ENCODE assay signal across 19 cellular contexts in genomic region chr1:22443332-22443731, GRCh38. TPM values are rescaled to one million over a fixed set of nuclear protein-coding genes. Genes with fewer than 3 reads are reported as not detected.
DNase-seq lines count a peak whose midpoint lies in the region; ATAC-seq, FAIRE-seq and TF ChIP-seq lines count a peak whose summit lies in the region.
"Had no signal": no experiment of that assay in that cellular context is flagged by ENCODE, and none has a peak within 500 bp of the region (broad histone marks: within the 10 kb centered on the region; RNA-seq: fewer than 3 reads in every experiment).

No MANE protein-coding gene starts in this region.

- H3K27ac ChIP-seq in left ventricle myocardium inferior (replicated peaks): peak overlapping the region; percentile 11
- no peak overlapping the region for H3K27ac ChIP-seq in K562 (ENCODE audit: extremely low read depth, low read depth, low read length)
- H3K27ac ChIP-seq in iPS-20b (ENCODE audit: low read length): no peak overlapping the region
- H3K27ac ChIP-seq: HL-60, Peyer's patch had no signal

- POLR2A ChIA-PET in K562 (lab: Yijun Ruan, JAX): no interaction called here

- no peak overlapping the region for H2AFZ ChIP-seq in K562 (ENCODE audit: low read depth, low read length)

- TF ChIP-seq RAD21 in K562 (CRISPR knock-in tag; conservative IDR thresholded peaks at IDR 0.05 in 1 of 2, IDR thresholded peaks at IDR 0.05 in 1 of 2): no peak

- H3K4me1 ChIP-seq in left ventricle myocardium inferior: peaks cover 32% of the 10 kb centered on the region
- peaks cover 4 to 10% of the 10 kb centered on the region in 2 experiments; a peak in 3 of 5 replicates for H3K4me1 ChIP-seq in K562 (replicated peaks in 1 of 2; ENCODE audit: control insufficient read depth in 2 of 2, insufficient read depth in 2 of 2, low read length in 2 of 2)
- peaks cover 17% of the 10 kb centered on the region for H3K4me1 ChIP-seq in iPS-20b (ENCODE audit: insufficient read depth, low read length)
- H3K4me1 ChIP-seq: Peyer's patch had no signal

- H3K27me3 ChIP-seq in left ventricle myocardium inferior (ENCODE audit: low read depth): no peaks in the 10 kb centered on the region
- H3K27me3 ChIP-seq in K562 (ENCODE audit: control insufficient read depth in 2 of 2, insufficient read depth in 2 of 2, low read length in 2 of 2): no peaks in the 10 kb centered on the region
- H3K27me3 ChIP-seq in iPS-20b (ENCODE audit: insufficient read depth, low read length): no peaks in the 10 kb centered on the region
- H3K27me3 ChIP-seq: Peyer's patch had no signal

- 32% methylated on average over 4 of the region's 4 CpGs for WGBS in K562 (ENCODE audit: insufficient coverage, low coverage, missing lambda C conversion rate)

- no peak for TF ChIP-seq POLR2A in K562 (conservative IDR thresholded peaks at IDR 0.05)

- TF ChIP-seq CTCF in left ventricle myocardium inferior (IDR thresholded peaks at IDR 0.05; ENCODE audit: borderline replicate concordance) (no peak), K562 (IDR thresholded peaks at IDR 0.05 in 2 of 3, conservative IDR thresholded peaks at IDR 0.05 in 1 of 3; ENCODE audit: insufficient read depth in 2 of 3, low read depth in 1 of 3, low read length in 3 of 3) (no peak)

- H3K9me1 ChIP-seq in K562 (ENCODE audit: control insufficient read depth, insufficient read depth, low read length): no peaks in the 10 kb centered on the region

- no peak for FAIRE-seq in K562 (lab: Jason Lieb, UNC)

- H3K9me3 ChIP-seq in left ventricle myocardium inferior (replicated peaks): peaks cover 24% of the 10 kb centered on the region
- peaks cover 4% of the 10 kb centered on the region for H3K9me3 ChIP-seq in K562 (replicated peaks; ENCODE audit: control insufficient read depth, insufficient read depth, low read depth, low read length)
- H3K9me3 ChIP-seq in iPS-20b (ENCODE audit: insufficient read depth, low read depth, low read length): peaks cover 15% of the 10 kb centered on the region

- DNase-seq in left ventricle myocardium inferior: no peak
- no peak for DNase-seq in left cardiac atrium
- DNase-seq in K562 (ENCODE audit: extremely low read depth in 1 of 4, low spot score in 3 of 4): no peak
- DNase-seq in AML-193 (lab: John Stamatoyannopoulos, UW): no peak
- no peak for DNase-seq in NOMO-1 treated with dmso at 0.1 percent for 144 hours (lab: John Stamatoyannopoulos, UW; ENCODE audit: unreplicated experiment)
- DNase-seq in amniotic stem cell (lab: John Stamatoyannopoulos, UW): no peak
- DNase-seq: 8988T; C1 segment of cervical spinal cord; CD8-positive, alpha-beta memory T cell; DMS53; GF-D8; H7; Karpas-422; NCI-H187; Peyer's patch; T-cell had no signal

- CTCF ChIA-PET in K562 (lab: Yijun Ruan, JAX; ENCODE audit: low intra/inter-chr PET ratio): no interaction called here

- no peak for TF ChIP-seq EP300 in K562 (IDR thresholded peaks at IDR 0.05; ENCODE audit: low read length)

- H3K79me2 ChIP-seq in K562 (ENCODE audit: control insufficient read depth, insufficient read depth, low read length): no peaks in the 10 kb centered on the region

- in situ Hi-C loops in K562 (cut with MboI): no loop called here

- H4K20me1 ChIP-seq in K562 (replicated peaks; ENCODE audit: control insufficient read depth, insufficient read depth, low read length): no peaks in the 10 kb centered on the region

- no peak overlapping the region for H3K4me3 ChIP-seq in left ventricle myocardium inferior
- no peak overlapping the region for H3K4me3 ChIP-seq in K562
- peak overlapping the region; percentile 41; the same call in 1 of the 2 replicates for H3K4me3 ChIP-seq in iPS-20b (ENCODE audit: low read length)
- H3K4me3 ChIP-seq: Peyer's patch had no signal

- H3K4me2 ChIP-seq in K562 (ENCODE audit: insufficient read depth, low read length): no peak overlapping the region

- ATAC-seq in left cardiac atrium: no peak
- ATAC-seq in K562: no peak
- ATAC-seq: SK-N-SH treated with all-trans-retinoic acid at 6 μM for 48 hours, T-cell had no signal

- H3K9ac ChIP-seq in K562 (ENCODE audit: insufficient read depth in 1 of 2, low read depth in 2 of 2, low read length in 2 of 2) (no peak overlapping the region), iPS-20b (ENCODE audit: low read depth, low read length) (peak overlapping the region; percentile 50)

- intact Hi-C loops in left ventricle myocardium inferior (cut with micrococcal nuclease) (no loop called here), left cardiac atrium (cut with DNase I) (no loop called here), K562 (cut with micrococcal nuclease) (no loop called here)

- no TSS peak for BruUV-seq in K562 (replicated peaks; lab: Mats Ljungman, UMichigan)

- H3K36me3 ChIP-seq in left ventricle myocardium inferior (no peaks in the 10 kb centered on the region), K562 (ENCODE audit: control insufficient read depth, insufficient read depth, low read length) (no peaks in the 10 kb centered on the region), iPS-20b (ENCODE audit: insufficient read depth, low read depth, low read length) (no peaks in the 10 kb centered on the region)
- H3K36me3 ChIP-seq: Peyer's patch had no signal

TF ChIP-seq in K562, 482 proteins besides CTCF, POLR2A, EP300 and RAD21:
- peak; percentile 52 for TF ChIP-seq CBFA2T3 (IDR thresholded peaks at IDR 0.05)
- no peak for TF ChIP-seq HMGXB4 (CRISPR knock-in tag; IDR thresholded peaks at IDR 0.05)

RNA-seq across cellular contexts. Expression of gene ZBTB40, which starts 8.3 kb away (rescaled TPM):
- total RNA-seq in left ventricle myocardium inferior: 17.9 TPM
- total RNA-seq in left cardiac atrium: 10 to 100 TPM; 11.1 to 13.5 TPM
- 58.0 and 66.5 TPM in 2 replicates for total RNA-seq in K562 (2011; cell fraction: chromatin; rRNA removed; ENCODE audit: low replicate concordance)
- total RNA-seq in K562 (2011; cell fraction: nucleolus; rRNA removed): 22.5 and 26.7 TPM in 2 replicates
- 28.2 and 29.6 TPM in 2 replicates for total RNA-seq in K562 (2011; cell fraction: nucleoplasm; rRNA removed)
- 16.3 and 18.7 TPM in 2 replicates for total RNA-seq in K562 (2014; rRNA removed)
- total RNA-seq in K562 (2014; rRNA removed; fragmentation: Illumina TruSeq; extraction: Trizol): 18.0 and 18.8 TPM in 2 replicates
- 21.9 and 22.3 TPM in 2 replicates for total RNA-seq in K562 (2015; rRNA removed; fragmentation: Illumina TruSeq; extraction: Trizol)
- 25.3 and 26.0 TPM in 2 replicates for total RNA-seq in K562 (2021)
- 11.1 and 12.3 TPM in 2 replicates for polyA plus RNA-seq in K562 (2011; rRNA removed)
- polyA plus RNA-seq in K562 (2011; cell fraction: cytosol; rRNA removed): 7.7 and 9.6 TPM in 2 replicates
- polyA plus RNA-seq in K562 (2011; cell fraction: nucleus; rRNA removed): 54.9 and 86.0 TPM in 2 replicates
- polyA plus RNA-seq in K562 (2012): 14.2 and 17.0 TPM in 2 replicates
- polyA plus RNA-seq in K562 (2014; fragmentation: Illumina TruSeq; extraction: Trizol): 20.1 and 22.9 TPM in 2 replicates
- 1 to 10 TPM; 2.6 to 5.1 TPM for polyA plus RNA-seq in K562 (2014; fragmentation: Nextera tagmentation; extraction: Ambion mirVana)
- polyA plus RNA-seq in K562 (2014; rRNA removed): 21.2 and 21.8 TPM in 2 replicates
- 17.6 and 19.0 TPM in 2 replicates for polyA minus RNA-seq in K562 (2011; rRNA and poly(A)+ RNA removed)
- polyA minus RNA-seq in K562 (2011; cell fraction: cytosol; rRNA and poly(A)+ RNA removed): 8.6 and 10.1 TPM in 2 replicates
- 18.2 and 27.2 TPM in 2 replicates for polyA minus RNA-seq in K562 (2011; cell fraction: nucleus; rRNA and poly(A)+ RNA removed)
